In the genomic region with DNA sequence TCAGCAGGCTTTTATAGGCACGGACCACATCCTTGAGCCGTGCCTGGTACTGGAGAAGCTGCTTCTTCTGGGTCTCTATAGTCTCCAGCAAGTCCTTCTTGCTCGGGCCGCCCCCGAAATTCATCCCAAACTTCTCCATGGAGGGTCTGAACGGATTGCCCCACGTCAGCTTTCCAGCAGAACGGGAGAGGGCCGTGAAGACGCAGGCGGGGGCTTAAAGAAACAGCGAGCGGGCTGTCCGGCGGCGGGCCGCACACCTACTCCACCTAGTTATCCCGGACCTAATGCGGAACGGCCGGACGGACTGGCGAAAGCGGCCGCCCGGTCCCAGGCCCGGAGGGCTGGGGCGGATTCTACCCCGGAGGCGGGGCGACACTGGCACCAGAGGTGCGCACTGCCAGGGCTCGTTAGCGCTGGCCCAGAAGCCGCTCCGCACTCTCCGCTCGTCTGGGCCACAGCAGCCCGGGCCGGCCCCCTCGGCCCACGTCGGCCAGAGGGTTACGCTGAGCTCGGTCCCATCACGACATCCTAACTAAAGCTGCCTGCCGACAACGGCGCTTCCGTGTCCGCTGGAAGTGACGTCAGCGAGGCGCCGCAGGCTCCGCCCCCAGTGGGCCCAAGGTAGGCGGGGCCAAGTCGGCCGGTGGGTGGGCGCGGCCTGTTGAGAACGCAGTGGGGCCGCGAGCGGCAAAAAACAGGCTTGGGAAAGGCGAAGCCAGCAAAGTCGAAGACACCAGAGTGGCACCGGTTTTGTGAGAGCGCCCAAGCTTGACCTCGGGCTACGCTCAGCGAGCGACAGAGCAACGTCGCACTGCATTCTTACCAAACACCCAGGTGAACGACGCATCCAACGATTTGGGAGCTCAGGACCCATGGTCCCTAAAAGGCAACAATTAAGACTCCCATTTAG, we compare ENCODE assay signal across 7 cellular contexts.
DNase-seq lines count a peak whose midpoint lies in the region; ATAC-seq, FAIRE-seq and TF ChIP-seq lines count a peak whose summit lies in the region.

A gene with protein sequence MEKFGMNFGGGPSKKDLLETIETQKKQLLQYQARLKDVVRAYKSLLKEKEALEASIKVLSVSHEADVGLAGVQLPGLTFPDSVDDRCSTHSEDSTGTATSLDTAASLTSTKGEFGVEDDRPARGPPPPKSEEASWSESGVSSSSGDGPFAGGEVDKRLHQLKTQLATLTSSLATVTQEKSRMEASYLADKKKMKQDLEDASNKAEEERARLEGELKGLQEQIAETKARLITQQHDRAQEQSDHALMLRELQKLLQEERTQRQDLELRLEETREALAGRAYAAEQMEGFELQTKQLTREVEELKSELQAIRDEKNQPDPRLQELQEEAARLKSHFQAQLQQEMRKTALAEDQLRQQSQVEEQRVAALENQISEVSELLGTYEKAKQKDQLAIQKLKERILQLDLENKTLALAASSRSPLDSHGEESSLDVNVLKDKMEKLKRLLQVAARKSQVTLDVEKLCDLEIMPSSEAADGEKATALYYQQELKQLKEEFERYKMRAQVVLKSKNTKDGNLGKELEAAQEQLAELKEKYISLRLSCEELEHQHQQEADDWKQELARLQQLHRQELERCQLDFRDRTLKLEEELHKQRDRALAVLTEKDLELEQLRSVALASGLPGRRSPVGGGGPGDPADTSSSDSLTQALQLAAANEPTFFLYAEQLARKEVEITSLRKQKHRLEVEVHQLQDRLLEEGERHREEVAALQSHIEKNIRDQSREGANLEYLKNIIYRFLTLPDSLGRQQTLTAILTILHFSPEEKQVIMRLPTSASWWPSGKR (minus strand): TSS at position 553 of the 910 bp plus-strand sequence. CDS start 414 bp downstream, at position 139.

- ATAC-seq in HG02938 (IDR thresholded peaks at IDR 0.05; ENCODE audit: unreplicated experiment): peak; percentile 73

- in situ Hi-C loops in astrocyte of the cerebellum (cut with HindIII; ENCODE audit: low sequenced_read_pairs): loop anchor here (25.0 kb wide), 1 partner anchor 627 kb away; no protein-coding TSS in a partner anchor

- DNase-seq in GM18507 (ENCODE audit: extremely low spot score, insufficient read length, low read depth) (peak; percentile 81), NCI-H187 treated with DMSO at 0.1 percent for 48 hours (lab: John Stamatoyannopoulos, UW) (peak; percentile 10), T-helper 9 cell (peak; percentile 95), astrocyte of the cerebellum (ENCODE audit: low read depth) (peak; percentile 55), hepatic stellate cell (ENCODE audit: low spot score) (peak; percentile 96), retinal pigment epithelial cell (ENCODE audit: low read depth) (peak; percentile 51)

- H3K4me3 ChIP-seq in astrocyte of the cerebellum (ENCODE audit: low read depth, low read length) (peak within 1 kb of the TSS; percentile 89), retinal pigment epithelial cell (ENCODE audit: low read length) (peak within 1 kb of the TSS; percentile 82)

- TF ChIP-seq CTCF in astrocyte of the cerebellum (IDR thresholded peaks at IDR 0.05; ENCODE audit: low read depth, low read length, missing control alignments): no peak
- no peak for TF ChIP-seq CTCF in retinal pigment epithelial cell (conservative IDR thresholded peaks at IDR 0.05; ENCODE audit: low read depth, low read length)

- peak; percentile 86 for FAIRE-seq in GM18507 (lab: Jason Lieb, UNC)

Comparison
In these comparisons a context has a peak if more than half of its experiments do, and no peak if none do; other contexts are left out.
1. Peak in every context shown above with its lines: DNase-seq, ATAC-seq and H3K4me3 ChIP-seq.
2. DNase-seq: peak in every context shown above with its lines; median percentile 96 in hepatic stellate cell; 95 in T-helper 9 cell; 81 in GM18507; 55 in astrocyte of the cerebellum; 51 in retinal pigment epithelial cell; 10 in NCI-H187 treated with DMSO at 0.1 percent for 48 hours.